8 cellular contexts compared by ENCODE assay signal in genomic region chr2:68726608-68727367, GRCh38. TPM values are rescaled to one million over a fixed set of nuclear protein-coding genes. Genes with fewer than 3 reads are reported as not detected.
DNase-seq lines count a peak whose midpoint lies in the region; ATAC-seq lines count a peak whose summit lies in the region.

No MANE protein-coding gene starts in this region.

- H3K4me3 Mint-ChIP-seq in T-cell = peak overlapping the region in 2 of 3 donors; percentile 17 to 37

- peak overlapping the region; percentile 93 for H3K27ac Mint-ChIP-seq in T-cell
- peak overlapping the region; percentile 8 to 72 for H3K27ac Mint-ChIP-seq in activated naive CD4-positive, alpha-beta T cell treated with anti-CD3 and anti-CD28 coated beads, Interleukin-2, amount 50 U/mL, for 72 hours

- CTCF ChIA-PET in T-cell (lab: Charles Lee) = interaction anchor here (1.0 to 1.4 kb wide), 5 partner anchors 9 to 25 kb away, joined by 3 to 8 read pairs (median 4); no protein-coding TSS in a partner anchor

- H3K27me3 Mint-ChIP-seq in T-cell = no peaks in the 10 kb centered on the region

- peaks cover 71 to 82% (median 73%) of the 10 kb centered on the region in 3 donors for H3K4me1 Mint-ChIP-seq in T-cell

- DNase-seq in T-cell (peak; percentile 53 to 87 (median 77)), cortex of kidney (lab: John Stamatoyannopoulos, UW) (no peak), COR-L47 (lab: John Stamatoyannopoulos, UW) (no peak), DMS53 (lab: John Stamatoyannopoulos, UW) (no peak)
- peak; percentile 71 to 78 for DNase-seq in activated naive CD4-positive, alpha-beta T cell treated with anti-CD3 and anti-CD28 coated beads, Interleukin-2, amount 50 U/mL, for 72 hours (ENCODE audit: low spot score in 2 of 2)
- peak; percentile 58 to 83 (median 73) for DNase-seq in stimulated activated CD4-positive, alpha-beta T cell treated with anti-CD3 and anti-CD28 coated beads, TNF-alpha, amount 100 ng/mL, for 24 hours (ENCODE audit: low read depth in 3 of 3)

- H3K9me3 Mint-ChIP-seq in T-cell = no peaks in the 10 kb centered on the region
- no peaks in the 10 kb centered on the region for H3K9me3 Mint-ChIP-seq in activated naive CD4-positive, alpha-beta T cell treated with anti-CD3 and anti-CD28 coated beads, Interleukin-2, amount 50 U/mL, for 72 hours

- POLR2A ChIA-PET in T-cell (lab: Charles Lee) = no interaction called here

- H3K36me3 Mint-ChIP-seq in T-cell = no peaks in the 10 kb centered on the region
- peaks cover 0 to 5% of the 10 kb centered on the region in 2 donors for H3K36me3 Mint-ChIP-seq in activated naive CD4-positive, alpha-beta T cell treated with anti-CD3 and anti-CD28 coated beads, Interleukin-2, amount 50 U/mL, for 72 hours

- ATAC-seq in GM19035 (IDR thresholded peaks at IDR 0.05; ENCODE audit: unreplicated experiment) = peak; percentile 90
- ATAC-seq in HG03108 (IDR thresholded peaks at IDR 0.05; ENCODE audit: unreplicated experiment) = peak; percentile 91
- ATAC-seq in T-cell (replicated peaks in 1 of 4) = peak; percentile 97 to 100 (median 99)
- peak; percentile 97 to 98 for ATAC-seq in activated naive CD4-positive, alpha-beta T cell treated with anti-CD3 and anti-CD28 coated beads, Interleukin-2, amount 50 U/mL, for 72 hours

RNA-seq across cellular contexts. Expression of gene ARHGAP25, which starts 7.8 kb away (rescaled TPM):
- 100 to 1,000 TPM; 103 to 134 (median 123) TPM for total RNA-seq in T-cell
- 10 to 100 TPM; 37.7 to 43.0 TPM for total RNA-seq in activated naive CD4-positive, alpha-beta T cell treated with anti-CD3 and anti-CD28 coated beads, Interleukin-2, amount 50 U/mL, for 72 hours

Comparison
In these comparisons a context has a peak if more than half of its experiments do, and no peak if none do; other contexts are left out.
1. DNase-seq: peak in T-cell (34 of 34), activated naive CD4-positive, alpha-beta T cell treated with anti-CD3 and anti-CD28 coated beads, Interleukin-2, amount 50 U/mL, for 72 hours (2 of 2) and stimulated activated CD4-positive, alpha-beta T cell treated with anti-CD3 and anti-CD28 coated beads, TNF-alpha, amount 100 ng/mL, for 24 hours (3 of 3); none in cortex of kidney (single experiment), COR-L47 (single experiment) and DMS53 (single experiment).
2. Peak in every context shown above with its lines, with median percentiles within 50 percentile points of each other: ATAC-seq.